In the genomic region with DNA sequence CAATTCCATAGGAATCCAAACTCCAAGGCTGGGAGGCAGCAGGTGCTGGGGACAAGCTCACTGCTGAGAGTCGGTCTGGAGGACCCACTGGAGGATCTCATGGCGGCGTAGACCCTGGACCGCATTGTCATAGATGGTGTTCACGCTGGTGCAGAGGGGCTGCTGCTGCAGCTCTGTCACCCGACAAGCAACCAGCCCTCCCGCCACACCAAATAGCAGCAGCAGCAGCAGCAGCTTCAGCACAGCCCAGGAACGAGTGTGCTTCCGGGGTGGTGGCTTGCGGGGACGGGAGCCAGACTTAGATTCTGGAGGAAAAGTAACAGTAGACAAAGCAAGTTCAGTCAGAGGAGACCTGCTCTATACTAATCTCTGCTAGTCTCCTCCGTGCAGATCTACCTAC, we compare ENCODE assay signal across 1 cellular context.
A peak's percentile ranks its signal among the peaks of the same experiment; 100 is the strongest.
TF ChIP-seq lines count a peak whose summit lies in the region.

No MANE protein-coding gene starts in this region.

TF ChIP-seq in K562, 482 proteins besides CTCF, POLR2A, EP300 and RAD21:
- TF ChIP-seq POLR2G (IDR thresholded peaks at IDR 0.05; ENCODE audit: low read depth, low read length), result peak; percentile 50; the same call in 1 of the 2 replicates
- TF ChIP-seq ATF1 (CRISPR knock-in tag; IDR thresholded peaks at IDR 0.05), result no peak
- TF ChIP-seq ATF1 (tag; IDR thresholded peaks at IDR 0.05), result no peak
- TF ChIP-seq, protein P1, sequence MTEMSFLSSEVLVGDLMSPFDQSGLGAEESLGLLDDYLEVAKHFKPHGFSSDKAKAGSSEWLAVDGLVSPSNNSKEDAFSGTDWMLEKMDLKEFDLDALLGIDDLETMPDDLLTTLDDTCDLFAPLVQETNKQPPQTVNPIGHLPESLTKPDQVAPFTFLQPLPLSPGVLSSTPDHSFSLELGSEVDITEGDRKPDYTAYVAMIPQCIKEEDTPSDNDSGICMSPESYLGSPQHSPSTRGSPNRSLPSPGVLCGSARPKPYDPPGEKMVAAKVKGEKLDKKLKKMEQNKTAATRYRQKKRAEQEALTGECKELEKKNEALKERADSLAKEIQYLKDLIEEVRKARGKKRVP (CRISPR knock-in tag; IDR thresholded peaks at IDR 0.05), result no peak
- TF ChIP-seq LARP7 (IDR thresholded peaks at IDR 0.05), result no peak
- no peak for TF ChIP-seq ZNF274 (IDR thresholded peaks at IDR 0.05; ENCODE audit: borderline replicate concordance, low read depth, low read length)
